In the genomic region with DNA sequence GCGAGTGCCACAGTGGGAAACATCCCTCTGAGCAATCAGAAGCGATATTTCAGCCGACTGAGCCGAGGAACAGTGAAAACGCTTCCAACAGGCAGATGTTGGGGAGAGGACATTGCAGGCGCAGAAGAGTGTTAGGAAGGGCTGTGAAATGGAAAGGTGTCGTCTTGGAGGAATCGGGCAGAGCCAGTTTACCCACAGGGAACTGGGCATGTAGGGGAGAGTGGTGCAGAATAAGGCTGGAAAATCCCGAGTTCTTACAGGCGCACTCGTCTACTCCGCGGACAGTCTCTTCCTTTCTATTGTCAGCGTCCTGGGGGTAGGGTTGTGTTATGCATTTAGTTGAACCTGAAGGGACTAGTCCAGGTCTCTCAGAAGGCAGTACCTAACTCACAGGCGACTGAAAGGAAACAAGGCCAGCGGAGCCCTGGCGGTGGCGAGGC, we compare ENCODE assay signal across 8 cellular contexts. TPM values are rescaled to one million over a fixed set of nuclear protein-coding genes. Genes with fewer than 3 reads are reported as not detected.
DNase-seq lines count a peak whose midpoint lies in the region; ATAC-seq lines count a peak whose summit lies in the region.

No MANE protein-coding gene starts in this region.

- H3K9me3 Mint-ChIP-seq in activated naive CD4-positive, alpha-beta T cell treated with anti-CD3 and anti-CD28 coated beads, Interleukin-2, amount 50 U/mL, for 72 hours: no peaks in the 10 kb centered on the region
- H3K9me3 Mint-ChIP-seq in stimulated activated naive CD8-positive, alpha-beta T cell treated with anti-CD3 and anti-CD28 coated beads, Interleukin-15, amount 100 ng/mL, for 72 hours: no peaks in the 10 kb centered on the region

- no peaks in the 10 kb centered on the region for H3K36me3 Mint-ChIP-seq in activated naive CD4-positive, alpha-beta T cell treated with anti-CD3 and anti-CD28 coated beads, Interleukin-2, amount 50 U/mL, for 72 hours

- peak; percentile 49 for DNase-seq in NCI-H2227 treated with DMSO at 0.1 percent for 48 hours (lab: John Stamatoyannopoulos, UW)
- no peak for DNase-seq in NCI-H2227 (lab: John Stamatoyannopoulos, UW; ENCODE audit: unreplicated experiment)
- no peak for DNase-seq in activated naive CD4-positive, alpha-beta T cell treated with anti-CD3 and anti-CD28 coated beads, Interleukin-2, amount 50 U/mL, for 72 hours (ENCODE audit: low spot score in 2 of 2)
- DNase-seq in inferior parietal cortex (ENCODE audit: extremely low spot score): peak; percentile 58
- no peak for DNase-seq in stimulated activated naive CD8-positive, alpha-beta T cell treated with anti-CD3 and anti-CD28 coated beads, Interleukin-15, amount 100 ng/mL, for 72 hours
- DNase-seq in AG20443 (ENCODE audit: low spot score): no peak
- no peak for DNase-seq in HuH-7.5 (ENCODE audit: low spot score)

- peaks cover 24% of the 10 kb centered on the region for H3K4me1 Mint-ChIP-seq in stimulated activated naive CD8-positive, alpha-beta T cell treated with anti-CD3 and anti-CD28 coated beads, Interleukin-15, amount 100 ng/mL, for 72 hours

- ATAC-seq in activated naive CD4-positive, alpha-beta T cell treated with anti-CD3 and anti-CD28 coated beads, Interleukin-2, amount 50 U/mL, for 72 hours: no peak
- ATAC-seq in stimulated activated naive CD8-positive, alpha-beta T cell treated with anti-CD3 and anti-CD28 coated beads, Interleukin-15, amount 100 ng/mL, for 72 hours: no peak
- ATAC-seq in GM19324 (IDR thresholded peaks at IDR 0.05; ENCODE audit: low FRiP score, unreplicated experiment): no peak

- H3K4me3 Mint-ChIP-seq in stimulated activated naive CD8-positive, alpha-beta T cell treated with anti-CD3 and anti-CD28 coated beads, Interleukin-15, amount 100 ng/mL, for 72 hours: peak overlapping the region; percentile 98

- peak overlapping the region; percentile 25 to 81 for H3K27ac Mint-ChIP-seq in activated naive CD4-positive, alpha-beta T cell treated with anti-CD3 and anti-CD28 coated beads, Interleukin-2, amount 50 U/mL, for 72 hours
- no peak overlapping the region for H3K27ac Mint-ChIP-seq in stimulated activated naive CD8-positive, alpha-beta T cell treated with anti-CD3 and anti-CD28 coated beads, Interleukin-15, amount 100 ng/mL, for 72 hours

- H3K27me3 Mint-ChIP-seq in stimulated activated naive CD8-positive, alpha-beta T cell treated with anti-CD3 and anti-CD28 coated beads, Interleukin-15, amount 100 ng/mL, for 72 hours: peaks cover 55% of the 10 kb centered on the region

RNA-seq across cellular contexts. Expression of gene APLP2, which starts 1.1 kb away (rescaled TPM):
- total RNA-seq in activated naive CD4-positive, alpha-beta T cell treated with anti-CD3 and anti-CD28 coated beads, Interleukin-2, amount 50 U/mL, for 72 hours: 10 to 100 TPM; 30.3 to 32.2 TPM

Comparison
In these comparisons a context has a peak if more than half of its experiments do, and no peak if none do; other contexts are left out.
1. DNase-seq: peak in NCI-H2227 treated with DMSO at 0.1 percent for 48 hours (single experiment) and inferior parietal cortex (single experiment); none in NCI-H2227 (single experiment), activated naive CD4-positive, alpha-beta T cell treated with anti-CD3 and anti-CD28 coated beads, Interleukin-2, amount 50 U/mL, for 72 hours (0 of 2), stimulated activated naive CD8-positive, alpha-beta T cell treated with anti-CD3 and anti-CD28 coated beads, Interleukin-15, amount 100 ng/mL, for 72 hours (0 of 2), AG20443 (single experiment) and HuH-7.5 (single experiment).
2. H3K27ac Mint-ChIP-seq: peak in activated naive CD4-positive, alpha-beta T cell treated with anti-CD3 and anti-CD28 coated beads, Interleukin-2, amount 50 U/mL, for 72 hours (2 of 2); none in stimulated activated naive CD8-positive, alpha-beta T cell treated with anti-CD3 and anti-CD28 coated beads, Interleukin-15, amount 100 ng/mL, for 72 hours (0 of 2).